ENCODE assay signal across 8 cellular contexts in the genomic region with DNA sequence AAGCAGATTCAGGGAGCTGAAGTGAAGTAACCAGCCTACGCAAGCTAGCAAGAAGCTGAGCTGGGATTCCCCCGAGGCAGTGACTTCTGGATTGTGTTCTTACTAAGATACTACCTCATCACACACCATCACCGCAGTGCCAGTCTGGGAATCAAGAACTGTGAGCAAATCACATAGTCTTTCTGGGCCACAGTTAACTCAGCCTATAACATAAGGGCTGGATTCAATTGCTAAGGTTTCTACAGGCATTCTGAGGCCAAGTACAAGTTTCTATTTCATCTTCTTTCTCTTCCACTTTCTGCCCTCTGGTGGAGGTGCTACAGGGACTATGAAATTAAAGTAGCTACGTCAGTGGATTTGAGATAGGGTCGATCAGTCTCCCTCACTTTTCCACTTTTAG. TPM values are rescaled to one million over a fixed set of nuclear protein-coding genes. Genes with fewer than 3 reads are reported as not detected.
A peak's percentile ranks its signal among the peaks of the same experiment; 100 is the strongest.
DNase-seq lines count a peak whose midpoint lies in the region; ATAC-seq and TF ChIP-seq lines count a peak whose summit lies in the region.

No MANE protein-coding gene starts in this region.

- no peaks in the 10 kb centered on the region for H3K36me3 ChIP-seq in MG63

- H3K4me1 Mint-ChIP-seq in activated CD4-positive, alpha-beta T cell treated with anti-CD3 and anti-CD28 coated beads, Interleukin-2, amount 10 ng/mL, durations not matched to agents 7 days and 5 days, result peaks cover 24% of the 10 kb centered on the region
- peaks cover 6% of the 10 kb centered on the region for H3K4me1 Mint-ChIP-seq in type B pancreatic cell (ENCODE audit: unreplicated experiment)

- H3K27ac Mint-ChIP-seq in activated CD4-positive, alpha-beta T cell treated with anti-CD3 and anti-CD28 coated beads, Interleukin-2, amount 10 ng/mL, durations not matched to agents 7 days and 5 days, result no peak overlapping the region
- H3K27ac Mint-ChIP-seq in type B pancreatic cell, result peak overlapping the region; percentile 23

- H3K9me3 Mint-ChIP-seq in activated CD4-positive, alpha-beta T cell treated with anti-CD3 and anti-CD28 coated beads, Interleukin-2, amount 10 ng/mL, durations not matched to agents 7 days and 5 days, result no peaks in the 10 kb centered on the region
- no peaks in the 10 kb centered on the region for H3K9me3 Mint-ChIP-seq in type B pancreatic cell

- H3K27me3 Mint-ChIP-seq in activated CD4-positive, alpha-beta T cell treated with anti-CD3 and anti-CD28 coated beads, Interleukin-2, amount 10 ng/mL, durations not matched to agents 7 days and 5 days, result peaks cover 12% of the 10 kb centered on the region
- H3K27me3 Mint-ChIP-seq in type B pancreatic cell, result peaks cover 20% of the 10 kb centered on the region

- H3K9me3 ChIP-seq in MG63, result no peaks in the 10 kb centered on the region

- DNase-seq in ELF-1 (ENCODE audit: low read depth, low spot score) (peak; percentile 18), hepatic stellate cell (ENCODE audit: low spot score) (peak; percentile 24), type B pancreatic cell (ENCODE audit: extremely low spot score, unreplicated experiment) (no peak), MG63 (no peak), NCI-H510A (lab: John Stamatoyannopoulos, UW) (no peak)
- peak; percentile 41 for DNase-seq in activated CD4-positive, alpha-beta T cell treated with anti-CD3 and anti-CD28 coated beads, Interleukin-2, amount 10 ng/mL, durations not matched to agents 7 days and 5 days

- POLR2A ChIA-PET in activated CD4-positive, alpha-beta T cell treated with anti-CD3 and anti-CD28 coated beads, Interleukin-2, amount 10 ng/mL, durations not matched to agents 7 days and 5 days (lab: Charles Lee), result no interaction called here

- ATAC-seq in GM19324 (IDR thresholded peaks at IDR 0.05; ENCODE audit: low FRiP score, unreplicated experiment) (peak; percentile 54), HG03175 (IDR thresholded peaks at IDR 0.05; ENCODE audit: unreplicated experiment) (peak; percentile 63)

- no peak overlapping the region for H3K4me3 Mint-ChIP-seq in activated CD4-positive, alpha-beta T cell treated with anti-CD3 and anti-CD28 coated beads, Interleukin-2, amount 10 ng/mL, durations not matched to agents 7 days and 5 days
- peak overlapping the region; percentile 44 for H3K4me3 Mint-ChIP-seq in type B pancreatic cell

- peaks cover 7% of the 10 kb centered on the region for H3K36me3 Mint-ChIP-seq in activated CD4-positive, alpha-beta T cell treated with anti-CD3 and anti-CD28 coated beads, Interleukin-2, amount 10 ng/mL, durations not matched to agents 7 days and 5 days (ENCODE audit: low read depth)
- peaks cover 13% of the 10 kb centered on the region for H3K36me3 Mint-ChIP-seq in type B pancreatic cell

- CTCF ChIA-PET in activated CD4-positive, alpha-beta T cell treated with anti-CD3 and anti-CD28 coated beads, Interleukin-2, amount 10 ng/mL, durations not matched to agents 7 days and 5 days (lab: Charles Lee), result interaction anchor here (0.9 kb wide), 2 partner anchors 134 to 153 kb away, joined by 3 read pairs; no protein-coding TSS in a partner anchor

- H3K27me3 ChIP-seq in MG63, result no peaks in the 10 kb centered on the region

- H3K4me3 ChIP-seq in MG63, result no peak overlapping the region

- TF ChIP-seq CTCF in type B pancreatic cell (conservative IDR thresholded peaks at IDR 0.05), result peak; percentile 58

RNA-seq across cellular contexts. Expression of a gene that starts 1.4 kb away (rescaled TPM):
- total RNA-seq in activated CD4-positive, alpha-beta T cell treated with anti-CD3 and anti-CD28 coated beads, Interleukin-2, amount 10 ng/mL, durations not matched to agents 7 days and 5 days, result under 1 TPM in 1 of 2 experiments, not detected in 1; 0.22 TPM
- total RNA-seq in type B pancreatic cell (ENCODE audit: low replicate concordance), result 1.5 and 34.6 TPM in 2 replicates
- not detected in 2 replicates for total RNA-seq in MG63 (2014; rRNA removed; shearing (Covaris generic); ENCODE audit: low replicate concordance)

Comparison
In these comparisons a context has a peak if more than half of its experiments do, and no peak if none do; other contexts are left out.
1. DNase-seq: peak in ELF-1 (single experiment), activated CD4-positive, alpha-beta T cell treated with anti-CD3 and anti-CD28 coated beads, Interleukin-2, amount 10 ng/mL, durations not matched to agents 7 days and 5 days (single experiment) and hepatic stellate cell (single experiment); none in type B pancreatic cell (single experiment), MG63 (single experiment) and NCI-H510A (single experiment).